8 cellular contexts compared by ENCODE assay signal in genomic region chr4:118034061-118034785, GRCh38. TPM values are rescaled to one million over a fixed set of nuclear protein-coding genes. Genes with fewer than 3 reads are reported as not detected.
DNase-seq lines count a peak whose midpoint lies in the region; ATAC-seq, FAIRE-seq and TF ChIP-seq lines count a peak whose summit lies in the region.

Gene NDST3, plus strand, starts transcription at chr4:118034486. Its CDS starts 19,425 bp downstream, at chr4:118053911.

- 0 out of 2 replicates have a peak within 1 kb of the TSS, but pooled peaks have one; percentile 18 for H2BK120ac ChIP-seq in IMR-90 (ENCODE audit: low read depth, low read length)

- CTCF ChIA-PET in IMR-90 (lab: Yijun Ruan, JAX): interaction anchor here (0.6 to 1.1 kb wide), 7 partner anchors 9 to 1973 kb away, joined by 3 to 4 read pairs (median 3); no protein-coding TSS in a partner anchor
- CTCF ChIA-PET in Panc1 (lab: Charles Lee): interaction anchor here (0.6 kb wide), 1 partner anchor 1584 kb away, joined by 3 read pairs; no protein-coding TSS in a partner anchor

- DNase-seq in D721Med (ENCODE audit: insufficient read length, low spot score) (peak; percentile 76), IMR-90 (peak; percentile 31), Panc1 (ENCODE audit: low read depth, low spot score) (no peak), cerebellar nuclear complex (lab: John Stamatoyannopoulos, UW) (peak; percentile 75 to 88), left kidney (ENCODE audit: low read depth, low spot score) (peak; percentile 95)

- no peak within 1 kb of the TSS for H3K4ac ChIP-seq in IMR-90 (ENCODE audit: low read depth, low read length)

- no peak within 1 kb of the TSS for H4K8ac ChIP-seq in IMR-90 (ENCODE audit: low read depth in 2 of 2, low read length in 2 of 2)

- H2AK9ac ChIP-seq in IMR-90 (replicated peaks; ENCODE audit: low read depth, low read length, poor library complexity): no peak within 1 kb of the TSS

- no peak within 1 kb of the TSS for H3K56ac ChIP-seq in IMR-90 (ENCODE audit: extremely low read depth, insufficient read depth, low read length)

- H3K4me2 ChIP-seq in IMR-90 (ENCODE audit: low read depth, low read length): peak within 1 kb of the TSS; percentile 43

- no peak within 1 kb of the TSS for H4K91ac ChIP-seq in IMR-90 (ENCODE audit: insufficient read depth, low read depth, low read length)

- no peak within 1 kb of the TSS for H3K23ac ChIP-seq in IMR-90 (ENCODE audit: low read depth, low read length)

- no peak within 1 kb of the TSS for H3K18ac ChIP-seq in IMR-90 (ENCODE audit: low read depth, low read length)

- peak; percentile 50 for TF ChIP-seq RAD21 in IMR-90 (IDR thresholded peaks at IDR 0.05; ENCODE audit: low read length)

- H3K27ac ChIP-seq in IMR-90 (ENCODE audit: insufficient read depth, low read length) (no peak within 1 kb of the TSS), Panc1 (ENCODE audit: low read length) (no peak within 1 kb of the TSS), temporal lobe (ENCODE audit: low read depth, low read length) (no peak within 1 kb of the TSS)

- no peak within 1 kb of the TSS for H2AK5ac ChIP-seq in IMR-90 (ENCODE audit: low read depth, low read length)

- no peak for TF ChIP-seq POLR2A in IMR-90 (IDR thresholded peaks at IDR 0.05; ENCODE audit: low read depth, low read length)

- no peaks in the 10 kb centered on the region for H3K4me1 ChIP-seq in IMR-90 (ENCODE audit: control insufficient read depth, insufficient read depth, low read length)
- no peaks in the 10 kb centered on the region for H3K4me1 ChIP-seq in Panc1 (ENCODE audit: control insufficient read depth, insufficient read depth, low read length)

- in situ Hi-C loops in IMR-90 (cut with MboI; ENCODE audit: low sequenced_read_pairs): loop anchor here (25.0 kb wide), 1 partner anchor 897 kb away; no protein-coding TSS in a partner anchor
- in situ Hi-C loops in Panc1 (cut with HindIII; ENCODE audit: low pct_unique_long_range_greater_than_20kb, low sequenced_read_pairs): no loop called here

- no peak within 1 kb of the TSS for H3K9ac ChIP-seq in IMR-90 (ENCODE audit: low read depth, low read length)

- TF ChIP-seq CTCF in D721Med (IDR thresholded peaks at IDR 0.05; ENCODE audit: insufficient read depth, missing control alignments): peak; percentile 97
- peak; percentile 29; the same call in 1 of the 2 replicates for TF ChIP-seq CTCF in IMR-90 (conservative IDR thresholded peaks at IDR 0.05; ENCODE audit: low read depth, low read length)
- TF ChIP-seq CTCF in Panc1 (IDR thresholded peaks at IDR 0.05): peak; percentile 75

- H3K36me3 ChIP-seq in IMR-90 (ENCODE audit: control insufficient read depth, insufficient read depth, low read length) (no peaks in the 10 kb centered on the region), Panc1 (ENCODE audit: control insufficient read depth, insufficient read depth, low read length) (no peaks in the 10 kb centered on the region)

- H3K4me3 ChIP-seq in IMR-90 (ENCODE audit: insufficient read depth, low read depth, low read length) (peak within 1 kb of the TSS; percentile 44), Panc1 (ENCODE audit: low read depth in 2 of 2, low read length in 2 of 2) (peak within 1 kb of the TSS; percentile 37 to 44)

- 0 out of 2 replicates have a peak, but pooled peaks cover 2% of the 10 kb centered on the region for H3K27me3 ChIP-seq in IMR-90 (ENCODE audit: control insufficient read depth, insufficient read depth, low read length)
- peaks cover 4% of the 10 kb centered on the region; the same call in 1 of the 2 replicates for H3K27me3 ChIP-seq in Panc1 (ENCODE audit: control insufficient read depth, insufficient read depth, low read length)

- H4K5ac ChIP-seq in IMR-90 (ENCODE audit: low read depth, low read length): no peak within 1 kb of the TSS

- ATAC-seq in GM19351 (IDR thresholded peaks at IDR 0.05; ENCODE audit: unreplicated experiment) (peak; percentile 74), IMR-90 (ENCODE audit: low read depth) (peak; percentile 28), Panc1 (peak; percentile 92), GM19328 (IDR thresholded peaks at IDR 0.05; ENCODE audit: unreplicated experiment) (no peak)

- dilution Hi-C loops in IMR-90 (cut with HindIII; ENCODE audit: low sequenced_read_pairs, unreplicated experiment): no loop called here

- no peak within 1 kb of the TSS for H2BK5ac ChIP-seq in IMR-90 (ENCODE audit: low read depth, low read length, poor library complexity, severe bottlenecking)

- peak; percentile 92 for FAIRE-seq in D721Med (lab: Jason Lieb, UNC)

- no peaks in the 10 kb centered on the region for H3K9me1 ChIP-seq in IMR-90 (ENCODE audit: insufficient read depth, low read length)

- WGBS in IMR-90 (ENCODE audit: extremely low coverage in 2 of 2, insufficient read length in 1 of 2), 2 experiments: 0% methylated on average over 4 of the region's 11 CpGs; no CpG with 5 or more reads in 1 of the 2 experiments

- H3K79me1 ChIP-seq in IMR-90 (ENCODE audit: low read depth in 1 of 2, low read length in 2 of 2): no peaks in the 10 kb centered on the region

- H3K9me3 ChIP-seq in IMR-90 (ENCODE audit: control insufficient read depth, insufficient read depth, low read length): no peaks in the 10 kb centered on the region
- H3K9me3 ChIP-seq in Panc1 (ENCODE audit: control insufficient read depth, insufficient read depth, low read depth, low read length): no peaks in the 10 kb centered on the region

- H2AFZ ChIP-seq in IMR-90 (replicated peaks; ENCODE audit: low read length, poor library complexity): peak within 1 kb of the TSS; percentile 92

- intact Hi-C loops in IMR-90 (cut with micrococcal nuclease): loop anchor here (1.0 kb wide), 1 partner anchor 190 kb away; no protein-coding TSS in a partner anchor
- intact Hi-C loops in Panc1 (cut with micrococcal nuclease; ENCODE audit: unreplicated experiment): loop anchor here (10.0 kb wide), 1 partner anchor 899 kb away; no protein-coding TSS in a partner anchor

- no peak within 1 kb of the TSS for H3K14ac ChIP-seq in IMR-90 (replicated peaks; ENCODE audit: low read depth, low read length)

- H2BK20ac ChIP-seq in IMR-90 (ENCODE audit: low read depth, low read length): no peak within 1 kb of the TSS

- no peak within 1 kb of the TSS for H2BK15ac ChIP-seq in IMR-90 (ENCODE audit: low read depth, low read length)

- POLR2A ChIA-PET in IMR-90 (lab: Charles Lee; ENCODE audit: unreplicated experiment): no interaction called here
- POLR2A ChIA-PET in Panc1 (lab: Charles Lee): no interaction called here

- no TSS peak for BruUV-seq in IMR-90 (replicated peaks; lab: Mats Ljungman, UMichigan)
- no TSS peak for BruUV-seq in Panc1 (replicated peaks; lab: Mats Ljungman, UMichigan)

- no peaks in the 10 kb centered on the region for H4K20me1 ChIP-seq in IMR-90 (ENCODE audit: insufficient read depth, low read length)

TF ChIP-seq in IMR-90, 13 proteins besides CTCF, POLR2A, EP300 and RAD21:
- TF ChIP-seq MAZ (IDR thresholded peaks at IDR 0.05; ENCODE audit: borderline replicate concordance, low read depth, low read length): no peak
- TF ChIP-seq FOS (IDR thresholded peaks at IDR 0.05; ENCODE audit: low read depth, low read length): no peak
- TF ChIP-seq RCOR1 (IDR thresholded peaks at IDR 0.05; ENCODE audit: insufficient replicate concordance, low read length): no peak
- TF ChIP-seq NFE2L2 (IDR thresholded peaks at IDR 0.05; ENCODE audit: low read depth, low read length): no peak
- TF ChIP-seq, protein P1, sequence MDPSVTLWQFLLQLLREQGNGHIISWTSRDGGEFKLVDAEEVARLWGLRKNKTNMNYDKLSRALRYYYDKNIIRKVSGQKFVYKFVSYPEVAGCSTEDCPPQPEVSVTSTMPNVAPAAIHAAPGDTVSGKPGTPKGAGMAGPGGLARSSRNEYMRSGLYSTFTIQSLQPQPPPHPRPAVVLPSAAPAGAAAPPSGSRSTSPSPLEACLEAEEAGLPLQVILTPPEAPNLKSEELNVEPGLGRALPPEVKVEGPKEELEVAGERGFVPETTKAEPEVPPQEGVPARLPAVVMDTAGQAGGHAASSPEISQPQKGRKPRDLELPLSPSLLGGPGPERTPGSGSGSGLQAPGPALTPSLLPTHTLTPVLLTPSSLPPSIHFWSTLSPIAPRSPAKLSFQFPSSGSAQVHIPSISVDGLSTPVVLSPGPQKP (IDR thresholded peaks at IDR 0.05; ENCODE audit: borderline replicate concordance, low read depth, low read length): no peak
- no peak for TF ChIP-seq CEBPB (IDR thresholded peaks at IDR 0.05; ENCODE audit: low read depth, low read length)

RNA-seq across cellular contexts. Expression of gene NDST3, which starts in this region (rescaled TPM):
- total RNA-seq in IMR-90 (2012; rRNA removed): under 0.01 and 0.18 TPM in 2 replicates
- polyA plus RNA-seq in IMR-90 (2012; rRNA removed): 0.03 and 0.10 TPM in 2 replicates
- under 0.01 and 0.01 TPM in 2 replicates for polyA plus RNA-seq in IMR-90 (2012; cell fraction: cytosol; rRNA removed)
- polyA plus RNA-seq in IMR-90 (2012; cell fraction: nucleus; rRNA removed; ENCODE audit: low replicate concordance): 0.01 TPM in 1 of 2 replicates, not detected in the other
- total RNA-seq in Panc1 (2021; ENCODE audit: unreplicated experiment): not detected
- not detected for polyA plus RNA-seq in Panc1 (2012; ENCODE audit: insufficient read length)
- total RNA-seq in temporal lobe: 35.4 TPM

Comparison
In these comparisons a context has a peak if more than half of its experiments do, and no peak if none do; other contexts are left out.
1. RNA of gene NDST3 (total RNA-seq): 35.4 TPM in temporal lobe (single experiment); under 0.01 to 0.18 TPM in IMR-90 and not detected in Panc1 (single experiment); every median in the first group is over 10 times any median in the second.
2. Peak in DNase-seq, ATAC-seq, H3K4me3 ChIP-seq and H3K4me2 ChIP-seq in IMR-90; RNA of the gene not detected or under 1 TPM.
3. Peak in ATAC-seq and H3K4me3 ChIP-seq in Panc1; RNA of the gene not detected or under 1 TPM.
4. CTCF ChIP-seq: peak in every context shown above with its lines; median percentile 97 in D721Med; 75 in Panc1; 29 in IMR-90.